In genomic region chr15:51283026-51283425, GRCh38 we compare ENCODE assay signal across 15 cellular contexts. TPM values are rescaled to one million over a fixed set of nuclear protein-coding genes. Genes with fewer than 3 reads are reported as not detected.
DNase-seq lines count a peak whose midpoint lies in the region; ATAC-seq and TF ChIP-seq lines count a peak whose summit lies in the region.
"Had no signal": no experiment of that assay in that cellular context is flagged by ENCODE, and none has a peak within 500 bp of the region (broad histone marks: within the 10 kb centered on the region; RNA-seq: fewer than 3 reads in every experiment).

No MANE protein-coding gene starts in this region.

- H4K5ac ChIP-seq in H9 (ENCODE audit: insufficient read length, low read depth, low read length): no peak overlapping the region

- no peak overlapping the region for H2BK5ac ChIP-seq in H9 (ENCODE audit: insufficient read length, low read length)

- no peaks in the 10 kb centered on the region for H3K4me1 ChIP-seq in H9 (ENCODE audit: insufficient read depth, low read length)
- peaks cover 5% of the 10 kb centered on the region for H3K4me1 ChIP-seq in OCI-LY7 (ENCODE audit: insufficient read depth, low read length, poor library complexity, severe bottlenecking)

- peaks cover 3% of the 10 kb centered on the region for H3K23me2 ChIP-seq in H9 (ENCODE audit: insufficient read length, low read depth, low read length, poor library complexity, severe bottlenecking)

- H3K27me3 ChIP-seq in H9 (ENCODE audit: insufficient read depth, low read length): no peaks in the 10 kb centered on the region

- H3K18ac ChIP-seq in H9 (ENCODE audit: insufficient read length, low read depth, low read length): no peak overlapping the region

- no peak overlapping the region for H3K9ac ChIP-seq in H9 (ENCODE audit: extremely low read depth, insufficient read length, low read length)

- H3K56ac ChIP-seq in H9 (ENCODE audit: insufficient read length, low read depth, low read length): no peak overlapping the region

- POLR2A ChIA-PET in OCI-LY7 (lab: Charles Lee): interaction anchor here (0.6 to 1.1 kb wide), 2 partner anchors 11 to 1491 kb away, joined by 3 read pairs; no protein-coding TSS in a partner anchor

- no CpG with 5 or more reads among the region's 6 CpGs for WGBS in H9 (ENCODE audit: extremely low coverage, insufficient read length, low lambda C conversion rate)

- TF ChIP-seq CTCF in GM10266 (IDR thresholded peaks at IDR 0.05; ENCODE audit: control insufficient read depth, insufficient read depth, low read depth, missing control alignments): peak; percentile 43
- 0 out of 3 replicates have a peak, but pooled peaks have one; percentile 14 for TF ChIP-seq CTCF in H9 (conservative IDR thresholded peaks at IDR 0.05)
- peak; percentile 38; the same call in 1 of the 2 replicates for TF ChIP-seq CTCF in OCI-LY7 (conservative IDR thresholded peaks at IDR 0.05; ENCODE audit: low read length)

- no peaks in the 10 kb centered on the region for H3K36me3 Mint-ChIP-seq in H9 (ENCODE audit: insufficient read depth in 1 of 3, low read depth in 3 of 3)
- H3K36me3 Mint-ChIP-seq: CD4-positive, alpha-beta memory T cell had no signal

- H3K9me3 Mint-ChIP-seq in H9: no peaks in the 10 kb centered on the region
- H3K9me3 Mint-ChIP-seq: CD4-positive, alpha-beta memory T cell had no signal

- no peak overlapping the region for H3K4me3 Mint-ChIP-seq in H9
- H3K4me3 Mint-ChIP-seq: CD4-positive, alpha-beta memory T cell had no signal

- intact Hi-C loops in OCI-LY7 (cut with micrococcal nuclease; ENCODE audit: unreplicated experiment): loop anchor here (1.0 to 10.0 kb wide), 2 partner anchors 102 to 120 kb away; no protein-coding TSS in a partner anchor

- H3K36me3 ChIP-seq in OCI-LY7 (ENCODE audit: insufficient read depth, low read length): no peaks in the 10 kb centered on the region
- H3K36me3 ChIP-seq: neutrophil had no signal

- H4K8ac ChIP-seq in H9 (replicated peaks; ENCODE audit: insufficient read length, low read depth, low read length): no peak overlapping the region

- no peak overlapping the region for H2BK120ac ChIP-seq in H9 (ENCODE audit: low read depth, low read length, poor library complexity, severe bottlenecking)

- no peak overlapping the region for H3K27ac Mint-ChIP-seq in H9
- H3K27ac Mint-ChIP-seq: CD4-positive, alpha-beta memory T cell; effector memory CD8-positive, alpha-beta T cell had no signal

- H3T11ph ChIP-seq in H9 (ENCODE audit: low read length): no peak overlapping the region

- H2AFZ ChIP-seq in H9 (ENCODE audit: low read length): no peak overlapping the region
- H2AFZ ChIP-seq in OCI-LY7 (ENCODE audit: low read length): peak overlapping the region; percentile 54; the same call in 1 of the 2 replicates

- no peaks in the 10 kb centered on the region for H3K79me1 ChIP-seq in H9 (ENCODE audit: insufficient read depth, low read depth, low read length, poor library complexity, severe bottlenecking)

- no peaks in the 10 kb centered on the region for H3K9me2 ChIP-seq in OCI-LY7 (ENCODE audit: insufficient read depth, low read length)

- no peak overlapping the region for H3K23ac ChIP-seq in H9 (ENCODE audit: insufficient read length, low read depth, low read length)

- H3K4me1 Mint-ChIP-seq in H9: no peaks in the 10 kb centered on the region

- H4K20me1 ChIP-seq in H9 (ENCODE audit: control insufficient read depth, insufficient read depth, insufficient read length) (no peaks in the 10 kb centered on the region), OCI-LY7 (ENCODE audit: insufficient read depth, low read length) (no peaks in the 10 kb centered on the region)

- H3K9me3 ChIP-seq in H9 (ENCODE audit: control insufficient read depth, low read depth, low read length) (no peaks in the 10 kb centered on the region), OCI-LY7 (ENCODE audit: low read length) (no peaks in the 10 kb centered on the region)
- H3K9me3 ChIP-seq: neutrophil had no signal

- BruUV-seq in OCI-LY7 (replicated peaks; lab: Mats Ljungman, UMichigan): no TSS peak

- H4K91ac ChIP-seq in H9 (ENCODE audit: insufficient read length, low read depth, low read length): no peak overlapping the region

- H3K4ac ChIP-seq in H9 (ENCODE audit: low read depth, low read length): no peak overlapping the region

- H3K79me2 ChIP-seq in H9 (ENCODE audit: insufficient read depth, low read length) (no peaks in the 10 kb centered on the region), OCI-LY7 (ENCODE audit: insufficient read depth, low read depth, low read length) (no peaks in the 10 kb centered on the region)

- CTCF ChIA-PET in OCI-LY7 (lab: Charles Lee; ENCODE audit: unreplicated experiment): no interaction called here

- H3K4me3 ChIP-seq in OCI-LY7 (ENCODE audit: low read depth, low read length, poor library complexity, severe bottlenecking): peak overlapping the region; percentile 36

- H3K4me2 ChIP-seq in H9 (ENCODE audit: insufficient read depth, insufficient read length, low read length) (no peak overlapping the region), OCI-LY7 (ENCODE audit: low read length) (peak overlapping the region; percentile 51)

- H2AK5ac ChIP-seq in H9 (ENCODE audit: insufficient read length, low read length): no peak overlapping the region

- H3K27ac ChIP-seq in H9 (ENCODE audit: insufficient read length, low read depth, low read length) (no peak overlapping the region), OCI-LY7 (ENCODE audit: low read depth, low read length, poor library complexity, severe bottlenecking) (no peak overlapping the region)
- H3K27ac ChIP-seq: neutrophil had no signal

- DNase-seq in GM10266 (ENCODE audit: extremely low spot score): no peak
- no peak for DNase-seq in H9
- DNase-seq in OCI-LY7 (ENCODE audit: low spot score): peak; percentile 13
- peak; percentile 14 for DNase-seq in germinal center (ENCODE audit: low spot score)
- no peak for DNase-seq in NCI-H2227 (lab: John Stamatoyannopoulos, UW; ENCODE audit: unreplicated experiment)
- no peak for DNase-seq in SK-N-DZ (ENCODE audit: low spot score)
- DNase-seq in HK-2 (ENCODE audit: unreplicated experiment): no peak
- DNase-seq: activated naive CD4-positive, alpha-beta T cell treated with Interleukin-2 at 50 U/mL for 16 hours; CD4-positive, alpha-beta memory T cell; effector memory CD8-positive, alpha-beta T cell; Right ventricle myocardium superior; stimulated activated naive CD4-positive, alpha-beta T cell treated with Interleukin-2 at 50 U/mL for 16 hours had no signal

- no peak overlapping the region for H2BK12ac ChIP-seq in H9 (ENCODE audit: insufficient read length, low read depth, low read length)

- no peak overlapping the region for H2BK20ac ChIP-seq in H9 (ENCODE audit: low read depth, low read length, poor library complexity, severe bottlenecking)

- H3K27me3 Mint-ChIP-seq in H9 (ENCODE audit: low read depth): no peaks in the 10 kb centered on the region; the same call in none of the 2 replicates

- no peak overlapping the region for H2BK15ac ChIP-seq in H9 (ENCODE audit: low read depth, low read length)

- ATAC-seq in HG02840 (IDR thresholded peaks at IDR 0.05; ENCODE audit: low FRiP score, unreplicated experiment): no peak
- ATAC-seq: effector memory CD8-positive, alpha-beta T cell had no signal

- no peak overlapping the region for H3K14ac ChIP-seq in H9 (ENCODE audit: insufficient read depth, low read length)

RNA-seq across cellular contexts. Expression of gene CYP19A1, which starts 55.4 kb away (rescaled TPM):
- total RNA-seq in H9 (2021) (not detected in 2 replicates), OCI-LY7 (2022) (not detected in 2 replicates)
- total RNA-seq in OCI-LY7 (2014; rRNA removed; shearing (Covaris generic)): 0.13 TPM in 1 of 2 replicates, not detected in the other
- polyA plus RNA-seq in SK-N-DZ (2014; cell fraction: cytosol; rRNA removed): not detected in 2 replicates
- polyA plus RNA-seq in SK-N-DZ (2014; cell fraction: nucleus; rRNA removed): not detected in 2 replicates
- total RNA-seq: CD4-positive, alpha-beta memory T cell; lung microvascular endothelial cell had no signal
- polyA plus RNA-seq: CD4-positive, alpha-beta memory T cell had no signal

RNA-seq across cellular contexts. Expression of gene GLDN, which starts 58.4 kb away (rescaled TPM):
- total RNA-seq in H9 (2021) (0.77 and 1.3 TPM in 2 replicates), OCI-LY7 (2022) (not detected in 2 replicates)
- not detected in 2 replicates for total RNA-seq in OCI-LY7 (2014; rRNA removed; shearing (Covaris generic))
- polyA plus RNA-seq in SK-N-DZ (2014; cell fraction: cytosol; rRNA removed): 0.06 and 0.17 TPM in 2 replicates
- 0.45 and 0.56 TPM in 2 replicates for polyA plus RNA-seq in SK-N-DZ (2014; cell fraction: nucleus; rRNA removed)
- total RNA-seq: CD4-positive, alpha-beta memory T cell; lung microvascular endothelial cell had no signal
- polyA plus RNA-seq: CD4-positive, alpha-beta memory T cell had no signal

Comparison
In these comparisons a context has a peak if more than half of its experiments do, and no peak if none do; other contexts are left out.
1. DNase-seq: peak in OCI-LY7 (single experiment) and germinal center (single experiment); none in GM10266 (single experiment), H9 (single experiment), NCI-H2227 (single experiment), SK-N-DZ (single experiment) and HK-2 (single experiment).
2. Peak in every context shown above with its lines, with median percentiles within 50 percentile points of each other: CTCF ChIP-seq.